In the genomic region with DNA sequence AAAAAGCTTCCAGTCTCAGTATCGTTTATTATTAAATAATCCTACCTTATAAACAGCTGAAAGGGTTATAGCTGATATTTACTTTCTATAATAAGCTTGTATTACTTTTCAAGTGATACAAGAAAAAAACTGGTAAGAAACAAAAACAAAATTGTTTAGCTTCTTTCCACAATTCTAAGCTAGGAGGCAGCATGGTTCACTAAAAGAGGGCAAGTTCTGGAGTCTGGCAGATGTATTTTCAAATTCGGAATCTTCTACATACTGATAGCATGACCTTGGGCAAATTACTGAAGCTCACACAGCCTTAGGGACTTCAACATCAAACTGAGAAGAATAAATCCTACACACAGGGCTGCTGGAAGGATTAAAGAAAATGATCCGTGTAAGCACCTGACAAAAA, we compare ENCODE assay signal across 1 cellular context.
TF ChIP-seq lines count a peak whose summit lies in the region.

No MANE protein-coding gene starts in this region.

TF ChIP-seq in HepG2, 621 proteins besides CTCF, POLR2A, EP300 and RAD21:
- TF ChIP-seq STAG1 (CRISPR knock-in tag; IDR thresholded peaks at IDR 0.05), result peak; percentile 42
- TF ChIP-seq, protein P1, sequence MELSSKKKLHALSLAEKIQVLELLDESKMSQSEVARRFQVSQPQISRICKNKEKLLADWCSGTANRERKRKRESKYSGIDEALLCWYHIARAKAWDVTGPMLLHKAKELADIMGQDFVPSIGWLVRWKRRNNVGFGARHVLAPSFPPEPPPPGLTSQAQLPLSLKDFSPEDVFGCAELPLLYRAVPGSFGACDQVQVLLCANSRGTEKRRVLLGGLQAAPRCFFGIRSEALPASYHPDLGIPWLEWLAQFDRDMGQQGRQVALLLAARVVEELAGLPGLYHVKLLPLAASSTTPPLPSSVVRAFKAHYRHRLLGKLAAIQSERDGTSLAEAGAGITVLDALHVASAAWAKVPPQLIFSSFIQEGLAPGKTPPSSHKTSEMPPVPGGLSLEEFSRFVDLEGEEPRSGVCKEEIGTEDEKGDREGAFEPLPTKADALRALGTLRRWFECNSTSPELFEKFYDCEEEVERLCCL (CRISPR knock-in tag; IDR thresholded peaks at IDR 0.05; ENCODE audit: borderline replicate concordance), result no peak
